In genomic region chr10:62816179-62817119, GRCh38 we compare ENCODE assay signal across 8 cellular contexts. TPM values are rescaled to one million over a fixed set of nuclear protein-coding genes. Genes with fewer than 3 reads are reported as not detected.
A peak's percentile ranks its signal among the peaks of the same experiment; 100 is the strongest.
DNase-seq lines count a peak whose midpoint lies in the region; ATAC-seq and TF ChIP-seq lines count a peak whose summit lies in the region.

TSS of gene EGR2 (minus strand) at chr10:62816366. CDS start at chr10:62816029, 337 bp downstream.

- no peak within 1 kb of the TSS for H2AFZ ChIP-seq in smooth muscle cell (ENCODE audit: low read depth)

- H3K27me3 ChIP-seq in A673 (replicated peaks; ENCODE audit: insufficient read depth, low read depth, low read length, poor library complexity) (peaks cover 5% of the 10 kb centered on the region), smooth muscle cell (ENCODE audit: low read depth) (peaks cover 6% of the 10 kb centered on the region)

- no TSS peak for BruUV-seq in A673 (replicated peaks; lab: Mats Ljungman, UMichigan)

- CTCF ChIA-PET in A673 (lab: Charles Lee) (interaction anchor here (0.7 to 1.3 kb wide), 2 partner anchors 206 to 268 kb away, joined by 3 read pairs; no protein-coding TSS in a partner anchor), activated B cell treated with CpG ODN at 0.5 μM for 24 hours (lab: Charles Lee) (interaction anchor here (0.8 to 10.6 kb wide), 22 partner anchors 10 to 904 kb away, joined by 3 to 171 read pairs (median 5); partner anchors contain the start of gene ADO)

- no peak for TF ChIP-seq CTCF in A673 (conservative IDR thresholded peaks at IDR 0.05; ENCODE audit: low read depth, low read length)
- TF ChIP-seq CTCF in activated B cell treated with CpG ODN at 0.5 μM for 24 hours (IDR thresholded peaks at IDR 0.05), result no peak
- no peak for TF ChIP-seq CTCF in cardiac fibroblast (IDR thresholded peaks at IDR 0.05; ENCODE audit: low read depth, low read length)
- TF ChIP-seq CTCF in smooth muscle cell (IDR thresholded peaks at IDR 0.05; ENCODE audit: borderline replicate concordance, insufficient read depth, poor library complexity, severe bottlenecking), result no peak

- peaks cover 47% of the 10 kb centered on the region for H4K20me1 ChIP-seq in smooth muscle cell (ENCODE audit: low read depth)

- H3K4me2 ChIP-seq in smooth muscle cell, result peak within 1 kb of the TSS; percentile 87

- H3K4me3 ChIP-seq in A673 (ENCODE audit: low read depth, low read length, poor library complexity, severe bottlenecking) (peak within 1 kb of the TSS; percentile 62), cardiac fibroblast (replicated peaks in 1 of 2; ENCODE audit: low read depth in 2 of 2, low read length in 2 of 2) (peak within 1 kb of the TSS; percentile 60 to 70), smooth muscle cell (peak within 1 kb of the TSS; percentile 68)

- peaks cover 15% of the 10 kb centered on the region for H3F3A ChIP-seq in smooth muscle cell (ENCODE audit: low read depth)

- H3K9me3 Mint-ChIP-seq in activated B cell treated with CpG ODN at 0.5 μM for 24 hours (no peaks in the 10 kb centered on the region), immature natural killer cell (no peaks in the 10 kb centered on the region)

- H3K4me1 Mint-ChIP-seq in activated B cell treated with CpG ODN at 0.5 μM for 24 hours (peaks cover 56% of the 10 kb centered on the region), immature natural killer cell (peaks cover 50 to 65% of the 10 kb centered on the region in 2 donors)

- DNase-seq in A673 (ENCODE audit: low spot score) (peak; percentile 97), NCI-H2196 treated with DMSO at 0.1 percent for 48 hours (lab: John Stamatoyannopoulos, UW; ENCODE audit: unreplicated experiment) (peak; percentile 52), activated B cell treated with CpG ODN at 0.5 μM for 24 hours (peak; percentile 96), cardiac fibroblast (ENCODE audit: low read depth in 2 of 2) (peak; percentile 96 to 97), immature natural killer cell (peak; percentile 95 to 96 (median 95)), smooth muscle cell (lab: John Stamatoyannopoulos, UW; ENCODE audit: unreplicated experiment) (peak; percentile 97)

- H3K27ac Mint-ChIP-seq in activated B cell treated with CpG ODN at 0.5 μM for 24 hours (peak within 1 kb of the TSS; percentile 94), immature natural killer cell (peak within 1 kb of the TSS; percentile 95 to 99 (median 97))

- POLR2A ChIA-PET in A673 (lab: Charles Lee; ENCODE audit: low non-redundant PET) (interaction anchor here (0.5 to 0.8 kb wide), 4 partner anchors 36 to 676 kb away, joined by 3 to 16 read pairs (median 4); no protein-coding TSS in a partner anchor), activated B cell treated with CpG ODN at 0.5 μM for 24 hours (lab: Charles Lee) (interaction anchor here (0.6 to 6.4 kb wide), 22 partner anchors 11 to 916 kb away, joined by 3 to 68 read pairs (median 4); partner anchors contain the start of genes ADO and NRBF2)

- intact Hi-C loops in A673 (cut with micrococcal nuclease; ENCODE audit: unreplicated experiment) (loop anchor here (2.0 to 10.0 kb wide), 6 partner anchors 124 to 552 kb away; partner anchors contain the start of gene RTKN2), activated B cell treated with CpG ODN at 0.5 μM for 24 hours (cut with micrococcal nuclease) (loop anchor here (1.0 to 10.0 kb wide), 18 partner anchors 12 to 1679 kb away; partner anchors contain the start of genes ADO, NRBF2, REEP3 and RTKN2)

- H3K9me3 ChIP-seq in A673 (ENCODE audit: low read depth, low read length, poor library complexity, severe bottlenecking) (no peaks in the 10 kb centered on the region), smooth muscle cell (replicated peaks; ENCODE audit: low read depth) (no peaks in the 10 kb centered on the region)

- H3K36me3 Mint-ChIP-seq in activated B cell treated with CpG ODN at 0.5 μM for 24 hours (ENCODE audit: low read depth), result peaks cover 15% of the 10 kb centered on the region
- H3K36me3 Mint-ChIP-seq in immature natural killer cell, result peaks cover 0 to 3% (median 0%) of the 10 kb centered on the region in 3 donors

- under 1% methylated on average over 48 of the region's 54 CpGs for WGBS in smooth muscle cell (ENCODE audit: low lambda C conversion rate)

- H3K27ac ChIP-seq in A673 (ENCODE audit: low read depth, low read length, poor library complexity, severe bottlenecking) (peak within 1 kb of the TSS; percentile 95), smooth muscle cell (ENCODE audit: low read depth) (peak within 1 kb of the TSS; percentile 79)

- H3K27me3 Mint-ChIP-seq in activated B cell treated with CpG ODN at 0.5 μM for 24 hours (peaks cover 8% of the 10 kb centered on the region), immature natural killer cell (ENCODE audit: low read depth in 3 of 3) (peaks cover 11 to 31% (median 25%) of the 10 kb centered on the region in 3 donors)

- H3K79me2 ChIP-seq in smooth muscle cell (ENCODE audit: low read depth), result peaks cover 35% of the 10 kb centered on the region

- peaks cover 8% of the 10 kb centered on the region for H3K36me3 ChIP-seq in A673 (ENCODE audit: insufficient read depth, low read length, poor library complexity, severe bottlenecking)
- H3K36me3 ChIP-seq in smooth muscle cell (ENCODE audit: low read depth), result no peaks in the 10 kb centered on the region

- peak within 1 kb of the TSS; percentile 92 for H3K4me3 Mint-ChIP-seq in activated B cell treated with CpG ODN at 0.5 μM for 24 hours
- peak within 1 kb of the TSS; percentile 93 to 100 (median 98) for H3K4me3 Mint-ChIP-seq in immature natural killer cell

- ATAC-seq in GM18867 (IDR thresholded peaks at IDR 0.05; ENCODE audit: unreplicated experiment) (peak; percentile 76), HG03097 (IDR thresholded peaks at IDR 0.05; ENCODE audit: low FRiP score, unreplicated experiment) (peak; percentile 74), activated B cell treated with CpG ODN at 0.5 μM for 24 hours (ENCODE audit: low read depth) (peak; percentile 75)

- H3K4me1 ChIP-seq in A673 (ENCODE audit: insufficient read depth, low read length, poor library complexity, severe bottlenecking) (peaks cover 7% of the 10 kb centered on the region), smooth muscle cell (ENCODE audit: low read depth) (peaks cover 6% of the 10 kb centered on the region)

- H3K9ac ChIP-seq in smooth muscle cell (ENCODE audit: low read depth), result peak within 1 kb of the TSS; percentile 76

RNA-seq across cellular contexts. Expression of gene EGR2, which starts in this region (rescaled TPM):
- total RNA-seq in A673 (2021) (14.5 and 18.3 TPM in 2 replicates), activated B cell treated with CpG ODN at 0.5 μM for 24 hours (6.1 and 9.4 TPM in 2 replicates), smooth muscle cell (209 and 255 TPM in 2 replicates)
- polyA plus RNA-seq in immature natural killer cell (under 1 TPM; 0.28 to 0.80 (median 0.29) TPM), smooth muscle cell (277 and 433 TPM in 2 replicates)

Comparison
In these comparisons a context has a peak if more than half of its experiments do, and no peak if none do; other contexts are left out.
1. Peak in every context shown above with its lines: DNase-seq, ATAC-seq, H3K4me3 ChIP-seq and H3K27ac ChIP-seq.
2. RNA of gene EGR2 (total RNA-seq): 209 to 255 TPM in smooth muscle cell; 14.5 to 18.3 TPM in A673 and 6.1 to 9.4 TPM in activated B cell treated with CpG ODN at 0.5 μM for 24 hours; every median in the first group is over 10 times any median in the second.
3. RNA of gene EGR2 (polyA plus RNA-seq): 277 to 433 TPM in smooth muscle cell; 0.28 to 0.80 TPM in immature natural killer cell; every median in the first group is over 100 times any median in the second.
4. Peak in DNase-seq in immature natural killer cell; RNA of the gene not detected or under 1 TPM.